29 cellular contexts compared by ENCODE assay signal in the genomic region with DNA sequence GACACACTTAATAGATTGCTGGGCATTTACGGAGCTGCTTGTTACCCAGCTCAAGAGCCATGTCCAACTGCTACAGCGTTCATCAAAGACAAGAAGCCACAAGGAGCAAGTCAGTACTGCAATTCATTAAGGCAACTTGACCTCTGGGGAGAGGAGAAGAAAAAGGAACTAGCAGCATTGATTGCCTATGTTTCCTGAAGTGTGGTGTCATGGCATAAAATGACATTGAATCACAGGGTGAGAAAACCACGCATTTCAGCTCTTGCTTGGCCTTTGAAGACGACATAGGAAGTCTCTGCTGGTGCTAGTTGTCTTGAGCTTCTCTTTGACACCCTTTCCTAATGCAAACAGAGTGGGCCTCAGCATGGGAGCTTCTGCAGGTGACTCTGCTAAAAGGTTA.
DNase-seq lines count a peak whose midpoint lies in the region; ATAC-seq, FAIRE-seq and TF ChIP-seq lines count a peak whose summit lies in the region.
"Had no signal": no experiment of that assay in that cellular context is flagged by ENCODE, and none has a peak within 500 bp of the region (broad histone marks: within the 10 kb centered on the region; RNA-seq: fewer than 3 reads in every experiment).

No MANE protein-coding gene starts in this region.

- FAIRE-seq in bronchial epithelial cell (lab: Jason Lieb, UNC): peak; percentile 64
- FAIRE-seq: GM12892 had no signal

- TF ChIP-seq CTCF in bronchial epithelial cell (IDR thresholded peaks at IDR 0.05; ENCODE audit: insufficient read depth, low read length, severe bottlenecking) (no peak), colonic mucosa (IDR thresholded peaks at IDR 0.05) (no peak)

- ATAC-seq in activated CD4-positive, CD25-positive, alpha-beta regulatory T cell treated with anti-CD3 and anti-CD28 coated beads, Interleukin-2, amount 50 U/mL, for 24 hours: no peak
- ATAC-seq: esophagus mucosa; HCT116; left colon; sciatic nerve; stimulated activated effector memory CD8-positive, alpha-beta T cell treated with anti-CD3 and anti-CD28 coated beads, Interleukin-12 subunit alpha, Interleukin-12 subunit beta, amount 100 ng/mL, for 72 hours had no signal

- no peaks in the 10 kb centered on the region for H3K4me1 ChIP-seq in colonic mucosa
- H3K4me1 ChIP-seq: ascending aorta had no signal

- H3K9me3 ChIP-seq in colonic mucosa: no peaks in the 10 kb centered on the region
- H3K9me3 ChIP-seq: ascending aorta had no signal

- DNase-seq in Jurkat, Clone E6-1 (ENCODE audit: low read depth, low spot score): peak; percentile 54
- DNase-seq in NOMO-1 treated with DMSO at 0.1 percent for 48 hours (lab: John Stamatoyannopoulos, UW; ENCODE audit: unreplicated experiment) (peak; percentile 92), bronchial epithelial cell (ENCODE audit: low read depth) (no peak), colonic mucosa (no peak), NCI-H748 treated with DMSO at 0.1 percent for 48 hours (lab: John Stamatoyannopoulos, UW) (no peak), kidney tubule cell (ENCODE audit: low spot score) (no peak)
- DNase-seq: activated CD4-positive, alpha-beta T cell treated with anti-CD3 and anti-CD28 coated beads, Interleukin-2, amount 50 U/mL, for 4 hours; activated CD4-positive, CD25-positive, alpha-beta regulatory T cell; activated CD8-positive, alpha-beta memory T cell treated with anti-CD3 and anti-CD28 coated beads, Interleukin-2, amount 50 U/mL, for 48 hours; CD4-positive, alpha-beta T cell; EL; endodermal cell; foreskin fibroblast; left colon; mesenchymal stem cell; NCI-H2081; NCI-H226; NCI-H69; stimulated activated CD4-positive, alpha-beta T cell treated with anti-CD3 and anti-CD28 coated beads, Interleukin-4, amount 100 ng/mL, for 24 hours; substantia nigra; SW 1271; T1000 had no signal

- no peaks in the 10 kb centered on the region for H3K36me3 ChIP-seq in bronchial epithelial cell (ENCODE audit: control insufficient read depth, insufficient read depth, low read length)
- H3K36me3 ChIP-seq in colonic mucosa: no peaks in the 10 kb centered on the region
- H3K36me3 ChIP-seq: ascending aorta had no signal

- H3K27me3 ChIP-seq in bronchial epithelial cell (ENCODE audit: control insufficient read depth, insufficient read depth, low read length) (no peaks in the 10 kb centered on the region), colonic mucosa (no peaks in the 10 kb centered on the region)
- H3K27me3 ChIP-seq: ascending aorta had no signal

- intact Hi-C loops in colonic mucosa (cut with DNase I): no loop called here

- H3K9ac ChIP-seq in colonic mucosa (ENCODE audit: low read depth in 2 of 2, low read length in 2 of 2): no peak overlapping the region

- H3K4me3 ChIP-seq in Jurkat, Clone E6-1 (ENCODE audit: low read length): no peak overlapping the region
- H3K4me3 ChIP-seq in bronchial epithelial cell (ENCODE audit: low read depth, low read length) (no peak overlapping the region), colonic mucosa (no peak overlapping the region)
- H3K4me3 ChIP-seq: ascending aorta had no signal

- no peak overlapping the region for H3K27ac ChIP-seq in colonic mucosa
- H3K27ac ChIP-seq: ascending aorta had no signal

Comparison
In these comparisons a context has a peak if more than half of its experiments do, and no peak if none do; other contexts are left out.
1. DNase-seq: peak in Jurkat, Clone E6-1 (single experiment) and NOMO-1 treated with DMSO at 0.1 percent for 48 hours (single experiment); none in bronchial epithelial cell (single experiment), colonic mucosa (single experiment), NCI-H748 treated with DMSO at 0.1 percent for 48 hours (single experiment) and kidney tubule cell (single experiment).